ENCODE assay signal across 13 cellular contexts in the genomic region with DNA sequence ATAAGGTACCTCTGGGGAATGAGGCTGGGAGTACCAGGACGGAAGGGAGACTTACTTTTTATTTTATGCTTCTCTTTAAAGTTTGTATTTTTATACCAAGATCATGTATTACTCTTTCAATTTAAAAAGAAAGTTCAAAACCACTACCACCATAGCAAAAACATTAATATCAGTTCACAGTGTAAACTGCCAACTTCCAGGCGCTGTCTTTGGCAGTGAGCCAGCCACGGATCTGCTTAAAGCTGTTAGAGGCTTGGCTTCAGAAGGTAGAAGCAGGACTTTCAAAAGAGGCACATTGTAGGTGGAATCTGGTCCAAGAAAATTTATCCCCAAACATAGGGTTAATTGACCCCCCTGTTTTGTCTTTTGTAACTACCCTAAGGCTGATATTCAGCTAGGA.
DNase-seq lines count a peak whose midpoint lies in the region; FAIRE-seq and TF ChIP-seq lines count a peak whose summit lies in the region.
"Had no signal": no experiment of that assay in that cellular context is flagged by ENCODE, and none has a peak within 500 bp of the region (broad histone marks: within the 10 kb centered on the region; RNA-seq: fewer than 3 reads in every experiment).

No MANE protein-coding gene starts in this region.

- FAIRE-seq in kidney (lab: Jason Lieb, UNC) (no peak), GM19239 (lab: Jason Lieb, UNC) (no peak)

- H3K36me3 ChIP-seq in MG63: no peaks in the 10 kb centered on the region
- no peaks in the 10 kb centered on the region for H3K36me3 ChIP-seq in adipocyte (ENCODE audit: control insufficient read depth, insufficient read depth, low read length, severe bottlenecking)
- H3K36me3 ChIP-seq in kidney (ENCODE audit: control insufficient read depth in 1 of 2, insufficient read depth in 2 of 2, low read length in 2 of 2): no peaks in the 10 kb centered on the region
- H3K36me3 ChIP-seq: thoracic aorta had no signal

- H3K9me3 ChIP-seq in MG63: no peaks in the 10 kb centered on the region
- H3K9me3 ChIP-seq in adipocyte (ENCODE audit: control insufficient read depth, low read length): no peaks in the 10 kb centered on the region
- no peaks in the 10 kb centered on the region for H3K9me3 ChIP-seq in kidney (ENCODE audit: control insufficient read depth in 1 of 2, low read length in 2 of 2)
- H3K9me3 ChIP-seq: thoracic aorta had no signal

- no peak overlapping the region for H3K9ac ChIP-seq in adipocyte (ENCODE audit: low read length)
- no peak overlapping the region for H3K9ac ChIP-seq in kidney (ENCODE audit: low read length in 2 of 2)

- no peak for TF ChIP-seq CTCF in kidney (IDR thresholded peaks at IDR 0.05; ENCODE audit: borderline replicate concordance, extremely low read depth, insufficient read depth)

- H3K27me3 ChIP-seq in MG63: no peaks in the 10 kb centered on the region
- no peaks in the 10 kb centered on the region for H3K27me3 ChIP-seq in adipocyte (replicated peaks; ENCODE audit: control insufficient read depth, insufficient read depth, low read length)

- DNase-seq in DMS 273 treated with DMSO at 0.1 percent for 48 hours (lab: John Stamatoyannopoulos, UW) (peak; percentile 12), MG63 (peak; percentile 51), adipocyte (ENCODE audit: low read depth) (peak; percentile 34), kidney (peak; percentile 83), GM19239 (ENCODE audit: insufficient read length, low spot score) (no peak), globus pallidus (ENCODE audit: low spot score) (no peak)
- no peak for DNase-seq in central memory CD4-positive, alpha-beta T cell
- no peak for DNase-seq in effector CD4-positive, alpha-beta T cell
- DNase-seq: activated effector memory CD4-positive, alpha-beta T cell treated with Interleukin-2 at 50 U/mL for 16 hours; CD4-positive, alpha-beta T cell; stimulated activated CD4-positive, alpha-beta T cell treated with anti-CD3 and anti-CD28 coated beads, Interleukin-4, amount 100 ng/mL, for 4 hours had no signal

- H3K4me1 ChIP-seq in adipocyte (ENCODE audit: control insufficient read depth, insufficient read depth, low read length) (peaks cover 16% of the 10 kb centered on the region), kidney (ENCODE audit: control insufficient read depth in 1 of 2, insufficient read depth in 1 of 2, low read depth in 1 of 2, low read length in 2 of 2) (no peaks in the 10 kb centered on the region)

- H3K4me3 ChIP-seq in MG63 (no peak overlapping the region), adipocyte (ENCODE audit: low read length) (no peak overlapping the region), kidney (ENCODE audit: low read length in 2 of 2) (no peak overlapping the region)
- H3K4me3 ChIP-seq: PC-9, thoracic aorta had no signal

- no peak overlapping the region for H3K27ac ChIP-seq in kidney (ENCODE audit: low read depth in 2 of 2, low read length in 2 of 2)
- H3K27ac ChIP-seq: PC-9, thoracic aorta had no signal

- intact Hi-C loops in kidney (cut with DNase I): no loop called here

Comparison
In these comparisons a context has a peak if more than half of its experiments do, and no peak if none do; other contexts are left out.
1. DNase-seq: peak in DMS 273 treated with DMSO at 0.1 percent for 48 hours (single experiment), MG63 (single experiment), adipocyte (single experiment) and kidney (single experiment); none in GM19239 (single experiment), central memory CD4-positive, alpha-beta T cell (single experiment), globus pallidus (single experiment) and effector CD4-positive, alpha-beta T cell (single experiment).